13 cellular contexts compared by ENCODE assay signal in the genomic region with DNA sequence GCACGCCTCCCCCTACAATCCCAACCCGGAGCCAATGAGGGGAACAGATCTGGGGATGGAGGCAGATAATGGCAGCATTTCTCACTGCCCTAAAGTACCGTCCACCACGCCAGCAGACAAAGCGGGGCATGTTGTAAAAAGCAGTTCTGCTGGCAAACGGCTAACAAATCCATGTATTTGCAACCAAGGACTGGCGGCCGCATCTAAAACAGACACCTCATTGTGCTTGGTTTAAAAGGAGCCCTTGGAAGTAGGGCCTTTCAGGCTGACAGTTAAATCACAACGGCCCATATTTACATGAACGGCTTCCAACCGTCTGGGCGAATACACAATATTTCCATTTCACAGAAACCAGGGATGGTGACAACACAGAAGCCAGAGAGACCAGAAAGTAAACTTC.
A peak's percentile ranks its signal among the peaks of the same experiment; 100 is the strongest.
DNase-seq lines count a peak whose midpoint lies in the region; ATAC-seq and TF ChIP-seq lines count a peak whose summit lies in the region.
"Had no signal": no experiment of that assay in that cellular context is flagged by ENCODE, and none has a peak within 500 bp of the region (broad histone marks: within the 10 kb centered on the region; RNA-seq: fewer than 3 reads in every experiment).

No MANE protein-coding gene starts in this region.

- no peaks in the 10 kb centered on the region for H3K9me3 ChIP-seq in BLaER1
- no peaks in the 10 kb centered on the region for H3K9me3 ChIP-seq in ovary
- H3K9me3 ChIP-seq in BE2C = no peaks in the 10 kb centered on the region
- H3K9me3 ChIP-seq: thyroid gland had no signal

- no peak for TF ChIP-seq EP300 in ovary (IDR thresholded peaks at IDR 0.05)

- H3K27me3 ChIP-seq in BLaER1 = no peaks in the 10 kb centered on the region
- no peaks in the 10 kb centered on the region for H3K27me3 ChIP-seq in ovary
- no peaks in the 10 kb centered on the region for H3K27me3 ChIP-seq in BE2C
- H3K27me3 ChIP-seq: thyroid gland had no signal

- peaks cover 45% of the 10 kb centered on the region for H3K4me1 ChIP-seq in BLaER1
- peaks cover 26% of the 10 kb centered on the region for H3K4me1 ChIP-seq in ovary (ENCODE audit: insufficient read depth)
- H3K4me1 ChIP-seq in BE2C = peaks cover 26% of the 10 kb centered on the region
- H3K4me1 ChIP-seq: thyroid gland had no signal

- DNase-seq in SK-MEL-5 (ENCODE audit: low read depth, low spot score) (peak; percentile 76), head of caudate nucleus (peak in 40 of 42 donors; percentile 14 to 77 (median 48)), ovary (no peak), BE2C (no peak), NCI-H524 (lab: John Stamatoyannopoulos, UW) (no peak)
- DNase-seq: left cardiac atrium, NCI-H524 treated with DMSO at 0.1 percent for 48 hours, thyroid gland had no signal

- peak overlapping the region; percentile 60 for H3K4me2 ChIP-seq in BLaER1

- no peak overlapping the region; the same call in 1 of the 2 replicates for H3K9ac ChIP-seq in BLaER1

- TF ChIP-seq POLR2A in ovary (IDR thresholded peaks at IDR 0.05) = no peak

- H4K20me1 ChIP-seq in BLaER1 = no peaks in the 10 kb centered on the region

- no peak for TF ChIP-seq CTCF in ovary (IDR thresholded peaks at IDR 0.05)
- TF ChIP-seq CTCF in BE2C (IDR thresholded peaks at IDR 0.05; ENCODE audit: low read depth, low read length) = no peak

- H3K36me3 ChIP-seq in BLaER1 (no peaks in the 10 kb centered on the region), ovary (no peaks in the 10 kb centered on the region), BE2C (no peaks in the 10 kb centered on the region)
- H3K36me3 ChIP-seq: thyroid gland had no signal

- ATAC-seq in HG02759 (IDR thresholded peaks at IDR 0.05; ENCODE audit: unreplicated experiment) (no peak), GM21447 (IDR thresholded peaks at IDR 0.05; ENCODE audit: unreplicated experiment) (no peak)
- ATAC-seq: left cardiac atrium, right cardiac atrium had no signal

- intact Hi-C loops in head of caudate nucleus (cut with DNase I) (loop anchor here (10.0 kb wide), 1 partner anchor 113 kb away; the partner anchor contains the start of gene PDZRN3), ovary (cut with DNase I) (loop anchor here in 2 of 4 donors (5.0 to 10.0 kb wide), 3 partner anchors 111 to 313 kb away; partner anchors contain the start of gene PDZRN3 (in 2 of the 2))

- H3K27ac ChIP-seq in BLaER1 (peak overlapping the region; percentile 73), ovary (peak overlapping the region in 1 of 2 donors; percentile 68)
- H3K27ac ChIP-seq: SK-N-MC, thyroid gland had no signal

- in situ Hi-C loops in SK-MEL-5 (cut with HindIII; ENCODE audit: low pct_unique_long_range_greater_than_20kb, low sequenced_read_pairs) = loop anchor here (25.0 kb wide), 1 partner anchor 251 kb away; no protein-coding TSS in a partner anchor

- 24 to 39% (median 26%) methylated on average over 12 of the region's 12 CpGs for WGBS in ovary, 3 donors

- no peak overlapping the region for H3K4me3 ChIP-seq in BLaER1
- peak overlapping the region; percentile 19 for H3K4me3 ChIP-seq in ovary
- H3K4me3 ChIP-seq in BE2C (ENCODE audit: low read depth, low read length) = no peak overlapping the region
- H3K4me3 ChIP-seq: SK-N-MC, thyroid gland had no signal

Comparison
In these comparisons a context has a peak if more than half of its experiments do, and no peak if none do; other contexts are left out.
1. DNase-seq: peak in SK-MEL-5 (single experiment) and head of caudate nucleus (40 of 42); none in ovary (0 of 5), BE2C (single experiment) and NCI-H524 (0 of 2).